Comparison of ENCODE assay signal across 9 cellular contexts in the genomic region with DNA sequence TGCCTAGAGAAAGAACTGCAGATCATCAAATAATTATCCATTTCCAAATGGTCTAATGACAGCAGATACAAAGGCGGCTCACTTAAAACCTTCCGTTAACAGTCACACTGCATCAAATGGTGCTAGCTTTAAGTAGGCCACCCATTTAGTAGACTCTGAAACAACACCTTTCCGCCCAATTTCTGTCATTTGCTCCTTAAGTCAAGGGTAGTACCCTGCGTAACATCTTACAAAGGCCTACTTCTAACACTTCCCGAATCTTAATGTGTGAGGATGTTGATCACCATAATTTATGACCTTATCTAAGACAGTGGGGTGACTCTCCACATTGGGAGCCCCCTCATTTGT. TPM values are rescaled to one million over a fixed set of nuclear protein-coding genes. Genes with fewer than 3 reads are reported as not detected.
A peak's percentile ranks its signal among the peaks of the same experiment; 100 is the strongest.
DNase-seq lines count a peak whose midpoint lies in the region; TF ChIP-seq lines count a peak whose summit lies in the region.
"Had no signal": no experiment of that assay in that cellular context is flagged by ENCODE, and none has a peak within 500 bp of the region (broad histone marks: within the 10 kb centered on the region; RNA-seq: fewer than 3 reads in every experiment).

No MANE protein-coding gene starts in this region.

- H3K4me3 Mint-ChIP-seq in T-helper 1 cell treated with Interleukin-12 subunit alpha and Interleukin-12 subunit beta and Interleukin-4 antibody, amounts not matched to agents 30 μg/mL and 1 μg/mL, for 36 hours, result peak overlapping the region; percentile 69
- H3K4me3 Mint-ChIP-seq in activated T-helper 2 cell treated with anti-CD3 and anti-CD28 coated beads, Interferon-gamma antibody, Interleukin-2, Interleukin-4, amounts not matched to agents 10 μg/mL and 5 μg/mL and 100 μg/mL, durations not matched to agents 14 hours and 24 hours and 36 hours (ENCODE audit: low read depth), result peak overlapping the region; percentile 78
- peak overlapping the region; percentile 82 to 91 (median 87) for H3K4me3 Mint-ChIP-seq in immature natural killer cell

- no peaks in the 10 kb centered on the region for H3K36me3 ChIP-seq in suprapubic skin

- no peaks in the 10 kb centered on the region for H3K9me3 Mint-ChIP-seq in T-helper 1 cell treated with Interleukin-12 subunit alpha and Interleukin-12 subunit beta and Interleukin-4 antibody, amounts not matched to agents 30 μg/mL and 1 μg/mL, for 36 hours
- no peaks in the 10 kb centered on the region for H3K9me3 Mint-ChIP-seq in activated T-helper 2 cell treated with anti-CD3 and anti-CD28 coated beads, Interferon-gamma antibody, Interleukin-2, Interleukin-4, amounts not matched to agents 10 μg/mL and 5 μg/mL and 100 μg/mL, durations not matched to agents 14 hours and 24 hours and 36 hours
- H3K9me3 Mint-ChIP-seq in immature natural killer cell, result no peaks in the 10 kb centered on the region

- no peak for TF ChIP-seq POLR2A in suprapubic skin (IDR thresholded peaks at IDR 0.05)

- peak overlapping the region; percentile 2 for H3K27ac Mint-ChIP-seq in T-helper 1 cell treated with Interleukin-12 subunit alpha and Interleukin-12 subunit beta and Interleukin-4 antibody, amounts not matched to agents 30 μg/mL and 1 μg/mL, for 36 hours
- H3K27ac Mint-ChIP-seq in activated T-helper 2 cell treated with anti-CD3 and anti-CD28 coated beads, Interferon-gamma antibody, Interleukin-2, Interleukin-4, amounts not matched to agents 10 μg/mL and 5 μg/mL and 100 μg/mL, durations not matched to agents 14 hours and 24 hours and 36 hours, result peak overlapping the region; percentile 7
- H3K27ac Mint-ChIP-seq in immature natural killer cell, result peak overlapping the region in 4 of 6 donors; percentile 47 to 86 (median 67)

- peaks cover 33% of the 10 kb centered on the region for H3K27me3 Mint-ChIP-seq in T-helper 1 cell treated with Interleukin-12 subunit alpha and Interleukin-12 subunit beta and Interleukin-4 antibody, amounts not matched to agents 30 μg/mL and 1 μg/mL, for 36 hours (ENCODE audit: low read depth)
- H3K27me3 Mint-ChIP-seq in activated T-helper 2 cell treated with anti-CD3 and anti-CD28 coated beads, Interferon-gamma antibody, Interleukin-2, Interleukin-4, amounts not matched to agents 10 μg/mL and 5 μg/mL and 100 μg/mL, durations not matched to agents 14 hours and 24 hours and 36 hours (ENCODE audit: low read depth), result peaks cover 38% of the 10 kb centered on the region
- H3K27me3 Mint-ChIP-seq in immature natural killer cell (ENCODE audit: low read depth in 3 of 3), result peaks cover 5 to 9% (median 7%) of the 10 kb centered on the region in 3 donors

- H3K36me3 Mint-ChIP-seq in T-helper 1 cell treated with Interleukin-12 subunit alpha and Interleukin-12 subunit beta and Interleukin-4 antibody, amounts not matched to agents 30 μg/mL and 1 μg/mL, for 36 hours (ENCODE audit: low read depth), result no peaks in the 10 kb centered on the region
- H3K36me3 Mint-ChIP-seq in activated T-helper 2 cell treated with anti-CD3 and anti-CD28 coated beads, Interferon-gamma antibody, Interleukin-2, Interleukin-4, amounts not matched to agents 10 μg/mL and 5 μg/mL and 100 μg/mL, durations not matched to agents 14 hours and 24 hours and 36 hours (ENCODE audit: low read depth), result no peaks in the 10 kb centered on the region
- no peaks in the 10 kb centered on the region for H3K36me3 Mint-ChIP-seq in immature natural killer cell

- intact Hi-C loops in activated T-helper 2 cell treated with anti-CD3 and anti-CD28 coated beads, Interferon-gamma antibody, Interleukin-2, Interleukin-4, amounts not matched to agents 10 μg/mL and 5 μg/mL and 100 μg/mL, durations not matched to agents 14 hours and 24 hours and 36 hours (cut with micrococcal nuclease), result no loop called here

- no peak for TF ChIP-seq EP300 in suprapubic skin (IDR thresholded peaks at IDR 0.05)

- TF ChIP-seq CTCF in suprapubic skin (IDR thresholded peaks at IDR 0.05) (no peak), GM13976 (IDR thresholded peaks at IDR 0.05; ENCODE audit: borderline replicate concordance, control extremely low read depth, extremely low read depth, insufficient read depth, missing control alignments) (no peak), GM10266 (IDR thresholded peaks at IDR 0.05; ENCODE audit: control insufficient read depth, insufficient read depth, low read depth, missing control alignments) (no peak)

- H3K9me3 ChIP-seq in suprapubic skin, result no peaks in the 10 kb centered on the region

- DNase-seq in T-helper 1 cell (no peak), immature natural killer cell (no peak), suprapubic skin (ENCODE audit: low spot score in 2 of 2) (no peak), GM13976 (ENCODE audit: low spot score) (no peak), NCI-H2029 (lab: John Stamatoyannopoulos, UW) (no peak), GM10266 (ENCODE audit: extremely low spot score) (no peak)
- no peak for DNase-seq in activated T-helper 2 cell treated with anti-CD3 and anti-CD28 coated beads, Interferon-gamma antibody, Interleukin-2, Interleukin-4, amounts not matched to agents 10 μg/mL and 5 μg/mL and 100 μg/mL, durations not matched to agents 14 hours and 24 hours and 36 hours (ENCODE audit: low spot score)
- DNase-seq: NCI-H1417 treated with DMSO at 0.1 percent for 48 hours had no signal

- 88% methylated on average over 5 of the region's 5 CpGs for WGBS in suprapubic skin

- H3K27me3 ChIP-seq in suprapubic skin, result no peaks in the 10 kb centered on the region

- in situ Hi-C loops in GM13976 (cut with MboI; ENCODE audit: low sequenced_read_pairs, unreplicated experiment), result no loop called here

- H3K4me3 ChIP-seq in suprapubic skin, result peak overlapping the region; percentile 78

- H3K4me1 ChIP-seq in suprapubic skin, result peaks cover 18% of the 10 kb centered on the region

- H3K27ac ChIP-seq in suprapubic skin, result no peak overlapping the region

- H3K4me1 Mint-ChIP-seq in T-helper 1 cell treated with Interleukin-12 subunit alpha and Interleukin-12 subunit beta and Interleukin-4 antibody, amounts not matched to agents 30 μg/mL and 1 μg/mL, for 36 hours (ENCODE audit: low read depth), result peaks cover 10% of the 10 kb centered on the region
- peaks cover 12% of the 10 kb centered on the region for H3K4me1 Mint-ChIP-seq in activated T-helper 2 cell treated with anti-CD3 and anti-CD28 coated beads, Interferon-gamma antibody, Interleukin-2, Interleukin-4, amounts not matched to agents 10 μg/mL and 5 μg/mL and 100 μg/mL, durations not matched to agents 14 hours and 24 hours and 36 hours (ENCODE audit: low read depth)
- peaks cover 11 to 26% of the 10 kb centered on the region in 2 donors for H3K4me1 Mint-ChIP-seq in immature natural killer cell

RNA-seq across cellular contexts. Expression of a gene that starts 0.7 kb away (rescaled TPM):
- 1.9 and 2.2 TPM in 2 replicates for total RNA-seq in activated T-helper 2 cell treated with anti-CD3 and anti-CD28 coated beads, Interferon-gamma antibody, Interleukin-2, Interleukin-4, amounts not matched to agents 10 μg/mL and 5 μg/mL and 100 μg/mL, durations not matched to agents 14 hours and 24 hours and 36 hours
- 1 to 10 TPM in 2 of 3 donors, not detected in 1; 4.7 to 7.2 TPM for polyA plus RNA-seq in immature natural killer cell
- total RNA-seq in suprapubic skin, result 10 to 100 TPM; 16.3 to 47.4 (median 27.8) TPM

Comparison
In these comparisons a context has a peak if more than half of its experiments do, and no peak if none do; other contexts are left out.
1. H3K27ac Mint-ChIP-seq: peak in every context shown above with its lines; median percentile 67 in immature natural killer cell; 7 in activated T-helper 2 cell treated with anti-CD3 and anti-CD28 coated beads, Interferon-gamma antibody, Interleukin-2, Interleukin-4, amounts not matched to agents 10 μg/mL and 5 μg/mL and 100 μg/mL, durations not matched to agents 14 hours and 24 hours and 36 hours; 2 in T-helper 1 cell treated with Interleukin-12 subunit alpha and Interleukin-12 subunit beta and Interleukin-4 antibody, amounts not matched to agents 30 μg/mL and 1 μg/mL, for 36 hours.